ENCODE assay signal across 21 cellular contexts in genomic region chr15:71304681-71305080, GRCh38.
"Had no signal": no experiment of that assay in that cellular context is flagged by ENCODE, and none has a peak within 500 bp of the region (broad histone marks: within the 10 kb centered on the region; RNA-seq: fewer than 3 reads in every experiment).

No MANE protein-coding gene starts in this region.

- H3K36me3 ChIP-seq: heart left ventricle, neural progenitor cell, ovary, right atrium auricular region, sigmoid colon, stomach had no signal

- H3K27ac ChIP-seq: neural progenitor cell, ovary, right atrium auricular region, sigmoid colon had no signal

- H3K27me3 Mint-ChIP-seq: type B pancreatic cell had no signal

- DNase-seq: effector memory CD4-positive, alpha-beta T cell; heart left ventricle; hippocampal formation; left colon; left ventricle myocardium superior; mesenchymal stem cell; midbrain; nucleus accumbens; ovary; sigmoid colon; stimulated activated CD4-positive, alpha-beta T cell treated with anti-CD3 and anti-CD28 coated beads, Interleukin-12 subunit alpha, Interleukin-12 subunit beta, amount 100 ng/mL, for 4 hours; stimulated activated naive CD4-positive, alpha-beta T cell; stomach; substantia nigra had no signal

- H3K4me1 ChIP-seq: neural progenitor cell had no signal

- H3K9me3 ChIP-seq: heart left ventricle, ovary, right atrium auricular region, sigmoid colon, stomach had no signal

- H3K4me2 ChIP-seq: neural progenitor cell had no signal

- H3K27ac Mint-ChIP-seq: natural killer cell treated with Interleukin-12 subunit alpha and Interleukin-12 subunit beta and Interleukin-15 and Interleukin-18, amount 100 ng/mL, for 72 hours; neural progenitor cell; type B pancreatic cell had no signal

- H3K9me3 Mint-ChIP-seq: natural killer cell treated with Interleukin-12 subunit alpha and Interleukin-12 subunit beta and Interleukin-15 and Interleukin-18, amount 100 ng/mL, for 72 hours; type B pancreatic cell had no signal

- H3K9ac ChIP-seq: neural progenitor cell had no signal

- H3K4me3 ChIP-seq: heart left ventricle, lung, neural progenitor cell, ovary, right atrium auricular region, sigmoid colon, skin epidermis, stomach had no signal

- ATAC-seq: esophagus mucosa; left colon; left ventricle myocardium superior; natural killer cell treated with Interleukin-12 subunit alpha and Interleukin-12 subunit beta and Interleukin-15 and Interleukin-18, amount 100 ng/mL, for 72 hours had no signal

- H2AFZ ChIP-seq: neural progenitor cell had no signal

- H3K27me3 ChIP-seq: heart left ventricle, neural progenitor cell, ovary, right atrium auricular region, sigmoid colon, stomach had no signal

- H3K36me3 Mint-ChIP-seq: natural killer cell treated with Interleukin-12 subunit alpha and Interleukin-12 subunit beta and Interleukin-15 and Interleukin-18, amount 100 ng/mL, for 72 hours; neural progenitor cell; type B pancreatic cell had no signal

- H3K4me3 Mint-ChIP-seq: natural killer cell treated with Interleukin-12 subunit alpha and Interleukin-12 subunit beta and Interleukin-15 and Interleukin-18, amount 100 ng/mL, for 72 hours; neural progenitor cell; type B pancreatic cell had no signal
